Comparison of ENCODE assay signal across 15 cellular contexts in genomic region chr9:134057751-134058701, GRCh38. TPM values are rescaled to one million over a fixed set of nuclear protein-coding genes. Genes with fewer than 3 reads are reported as not detected.
DNase-seq lines count a peak whose midpoint lies in the region; ATAC-seq and TF ChIP-seq lines count a peak whose summit lies in the region.
"Had no signal": no experiment of that assay in that cellular context is flagged by ENCODE, and none has a peak within 500 bp of the region (broad histone marks: within the 10 kb centered on the region; RNA-seq: fewer than 3 reads in every experiment).

No MANE protein-coding gene starts in this region.

- H3K79me1 ChIP-seq in trophoblast cell (ENCODE audit: low read length), result no peaks in the 10 kb centered on the region

- H3K4me2 ChIP-seq in trophoblast cell (ENCODE audit: low read length), result no peak overlapping the region

- no peak for TF ChIP-seq CTCF in A673 (conservative IDR thresholded peaks at IDR 0.05; ENCODE audit: low read depth, low read length)
- TF ChIP-seq CTCF in HEK293 (tag by site-specific recombination; IDR thresholded peaks at IDR 0.05), result no peak

- H3K79me2 ChIP-seq in trophoblast cell (ENCODE audit: control insufficient read depth, insufficient read depth, low read length, poor library complexity), result peaks cover 20% of the 10 kb centered on the region

- H4K8ac ChIP-seq in trophoblast cell (ENCODE audit: low read depth, low read length), result no peak overlapping the region

- no peak overlapping the region for H2BK5ac ChIP-seq in trophoblast cell (ENCODE audit: low read depth, low read length, poor library complexity)

- in situ Hi-C loops in ACHN (cut with HindIII; ENCODE audit: low pct_ligation_motif_present, low pct_unique_long_range_greater_than_20kb, low sequenced_read_pairs), result no loop called here

- H3K9me3 ChIP-seq in A673 (ENCODE audit: low read depth, low read length, poor library complexity, severe bottlenecking), result no peaks in the 10 kb centered on the region
- H3K9me3 ChIP-seq in HEK293 (ENCODE audit: control insufficient read depth, insufficient read depth, low read depth, low read length), result no peaks in the 10 kb centered on the region
- H3K9me3 ChIP-seq in trophoblast cell (ENCODE audit: insufficient read depth, low read depth, low read length), result peaks cover 2% of the 10 kb centered on the region

- H2BK120ac ChIP-seq in trophoblast cell (ENCODE audit: insufficient read depth, low read length, poor library complexity), result no peak overlapping the region

- H3K23ac ChIP-seq in trophoblast cell (ENCODE audit: low read length), result no peak overlapping the region

- no peak overlapping the region for H4K12ac ChIP-seq in trophoblast cell (ENCODE audit: low read depth, low read length)

- CTCF ChIA-PET in A673 (lab: Charles Lee), result no interaction called here
- CTCF ChIA-PET in HEK293 (lab: Yijun Ruan, JAX), result no interaction called here

- BruUV-seq in A673 (replicated peaks; lab: Mats Ljungman, UMichigan), result no TSS peak

- no peak overlapping the region for H3K14ac ChIP-seq in trophoblast cell (ENCODE audit: low read length)

- no peak overlapping the region for H2AK5ac ChIP-seq in trophoblast cell (ENCODE audit: low read length)

- POLR2A ChIA-PET in A673 (lab: Charles Lee; ENCODE audit: low non-redundant PET) (no interaction called here), HEK293 (lab: Yijun Ruan, JAX) (no interaction called here)

- peaks cover under 1% of the 10 kb centered on the region for H3K36me3 ChIP-seq in A673 (ENCODE audit: insufficient read depth, low read length, poor library complexity, severe bottlenecking)
- H3K36me3 ChIP-seq in HEK293 (ENCODE audit: control insufficient read depth in 2 of 2, insufficient read depth in 1 of 2, low read length in 2 of 2), result peaks cover 0 to 19% of the 10 kb centered on the region in 2 experiments; a peak in 1 of 3 replicates
- H3K36me3 ChIP-seq in trophoblast cell (ENCODE audit: control insufficient read depth in 1 of 2, insufficient read depth in 2 of 2, low read length in 2 of 2), result peaks cover 5 to 10% of the 10 kb centered on the region in 2 experiments

- H2BK12ac ChIP-seq in trophoblast cell (ENCODE audit: low read length), result no peak overlapping the region

- H3K4ac ChIP-seq in trophoblast cell (ENCODE audit: low read depth, low read length), result peak overlapping the region; percentile 19

- H3K4me3 ChIP-seq in A673 (ENCODE audit: low read depth, low read length, poor library complexity, severe bottlenecking), result no peak overlapping the region
- no peak overlapping the region for H3K4me3 ChIP-seq in HEK293 (ENCODE audit: low read depth, low read length)
- no peak overlapping the region for H3K4me3 ChIP-seq in trophoblast cell (ENCODE audit: low read depth, low read length)

- H2AFZ ChIP-seq in trophoblast cell (ENCODE audit: insufficient read depth, low read length, poor library complexity), result no peak overlapping the region

- DNase-seq in A673 (ENCODE audit: low spot score) (no peak), iPS-NIHi11 (ENCODE audit: low spot score) (peak; percentile 23), trophoblast cell (no peak), ACHN (no peak), NCI-H1092 treated with DMSO at 0.1 percent for 48 hours (lab: John Stamatoyannopoulos, UW) (no peak), NCI-H1048 (lab: John Stamatoyannopoulos, UW) (no peak)
- DNase-seq: AML-193; effector memory CD8-positive, alpha-beta T cell; foreskin melanocyte; kidney glomerular epithelial cell; NCI-H1105 treated with DMSO at 0.1 percent for 48 hours; NCI-H345 had no signal

- intact Hi-C loops in A673 (cut with micrococcal nuclease; ENCODE audit: unreplicated experiment), result no loop called here

- H3K18ac ChIP-seq in trophoblast cell (ENCODE audit: low read length), result no peak overlapping the region

- WGBS in trophoblast cell (ENCODE audit: extremely low coverage, insufficient coverage, insufficient read length), result no CpG with 5 or more reads among the region's 28 CpGs

- no peaks in the 10 kb centered on the region for H3K4me1 ChIP-seq in A673 (ENCODE audit: insufficient read depth, low read length, poor library complexity, severe bottlenecking)
- H3K4me1 ChIP-seq in HEK293 (ENCODE audit: control insufficient read depth, insufficient read depth, low read length), result no peaks in the 10 kb centered on the region
- H3K4me1 ChIP-seq in trophoblast cell (ENCODE audit: control insufficient read depth in 1 of 2, insufficient read depth in 2 of 2, low read length in 2 of 2), result peaks cover 31 to 35% of the 10 kb centered on the region in 2 experiments

- H3K27me3 ChIP-seq in A673 (replicated peaks; ENCODE audit: insufficient read depth, low read depth, low read length, poor library complexity) (no peaks in the 10 kb centered on the region), trophoblast cell (ENCODE audit: insufficient read depth, low read length) (no peaks in the 10 kb centered on the region)

- ATAC-seq in HG03457 (IDR thresholded peaks at IDR 0.05; ENCODE audit: unreplicated experiment), result no peak
- ATAC-seq: activated T-cell treated with anti-CD3 and anti-CD28 coated beads, Interleukin-2, amount 50 U/mL, for 4 hours; effector memory CD8-positive, alpha-beta T cell had no signal

- H3K27ac ChIP-seq in A673 (ENCODE audit: low read depth, low read length, poor library complexity, severe bottlenecking) (peak overlapping the region; percentile 37), HEK293 (ENCODE audit: extremely low read depth, low read depth, low read length) (no peak overlapping the region), trophoblast cell (ENCODE audit: low read depth, low read length) (no peak overlapping the region)

- no peak overlapping the region for H4K91ac ChIP-seq in trophoblast cell (ENCODE audit: low read depth, low read length)

- no peak overlapping the region for H3K9ac ChIP-seq in trophoblast cell (ENCODE audit: low read length)

TF ChIP-seq in HEK293, 187 proteins besides CTCF, POLR2A, EP300 and RAD21:
- TF ChIP-seq GLIS2 (tag by site-specific recombination; IDR thresholded peaks at IDR 0.05) (peak; percentile 51), ZIC2 (tag by site-specific recombination; IDR thresholded peaks at IDR 0.05) (peak; percentile 92), GLIS1 (tag by site-specific recombination; IDR thresholded peaks at IDR 0.05) (peak; percentile 82), ZNF621 (tag by site-specific recombination; IDR thresholded peaks at IDR 0.05) (no peak)

RNA-seq across cellular contexts. Expression of gene BRD3, which starts 9.8 kb away (rescaled TPM):
- 61.6 and 72.7 TPM in 2 replicates for total RNA-seq in A673 (2021)
- polyA plus RNA-seq in trophoblast cell (2013), result 16.3 and 17.4 TPM in 2 replicates

RNA-seq across cellular contexts. Expression of gene BRD3OS, which starts 32.7 kb away (rescaled TPM):
- 13.5 and 22.2 TPM in 2 replicates for total RNA-seq in A673 (2021)
- polyA plus RNA-seq in trophoblast cell (2013), result 7.4 and 8.4 TPM in 2 replicates
